Comparison of ENCODE assay signal across 14 cellular contexts in the genomic region with DNA sequence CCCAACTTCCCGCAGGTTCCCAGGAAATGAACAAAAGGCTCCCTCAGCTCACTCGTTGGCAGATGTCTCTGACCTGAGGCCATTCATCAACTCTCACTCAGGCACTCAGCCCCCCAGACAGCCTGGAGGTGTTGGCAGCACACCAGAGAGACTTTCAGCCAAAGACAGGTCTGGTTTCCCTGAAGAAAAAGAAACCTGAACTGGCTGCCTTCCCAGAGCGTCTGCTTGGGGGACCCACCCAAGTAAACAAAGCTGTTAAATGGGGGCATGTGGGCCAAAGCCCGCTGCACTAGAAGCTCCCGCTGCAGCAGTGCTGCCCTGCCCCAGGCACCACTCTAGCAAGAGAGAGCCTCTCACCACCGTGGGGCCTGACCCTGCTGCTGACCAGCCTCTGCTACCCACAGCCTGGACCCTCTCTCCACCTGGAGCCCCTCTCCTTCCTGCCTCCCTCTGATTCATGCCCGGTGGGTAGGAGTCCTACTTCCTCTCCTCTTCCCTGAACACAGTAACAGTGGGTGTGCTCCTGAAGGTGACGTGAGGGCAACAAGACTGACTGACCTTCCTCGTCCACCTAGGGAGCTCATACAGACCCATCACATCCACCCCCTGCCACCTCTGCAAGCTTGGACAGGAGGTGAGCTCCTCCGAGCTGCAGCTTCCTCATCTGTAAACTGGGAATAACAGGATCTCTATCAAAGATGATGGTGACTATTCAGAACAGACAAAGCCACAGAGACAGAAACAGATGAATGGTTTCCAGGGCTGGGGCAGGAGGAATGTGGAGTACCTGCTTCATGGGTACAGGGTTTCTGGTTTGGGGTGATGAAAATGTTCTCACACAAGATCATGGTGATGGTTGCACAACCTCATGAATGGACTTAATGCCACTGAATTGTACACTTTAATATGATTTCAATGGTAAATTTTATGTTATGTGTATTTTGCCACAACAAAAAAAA. TPM values are rescaled to one million over a fixed set of nuclear protein-coding genes. Genes with fewer than 3 reads are reported as not detected.
A peak's percentile ranks its signal among the peaks of the same experiment; 100 is the strongest.
DNase-seq lines count a peak whose midpoint lies in the region; ATAC-seq and FAIRE-seq lines count a peak whose summit lies in the region.
"Had no signal": no experiment of that assay in that cellular context is flagged by ENCODE, and none has a peak within 500 bp of the region (broad histone marks: within the 10 kb centered on the region; RNA-seq: fewer than 3 reads in every experiment).

No MANE protein-coding gene starts in this region.

- no peaks in the 10 kb centered on the region for H3K36me3 ChIP-seq in duodenal mucosa (ENCODE audit: control insufficient read depth in 1 of 2, insufficient read depth in 2 of 2, low read length in 2 of 2)
- H3K36me3 ChIP-seq in trophoblast cell (ENCODE audit: control insufficient read depth in 1 of 2, insufficient read depth in 2 of 2, low read length in 2 of 2) = no peaks in the 10 kb centered on the region

- peak overlapping the region; percentile 95 for H3K18ac ChIP-seq in trophoblast cell (ENCODE audit: low read length)

- H2BK5ac ChIP-seq in trophoblast cell (ENCODE audit: low read depth, low read length, poor library complexity) = peak overlapping the region; percentile 99

- H3K27me3 ChIP-seq in duodenal mucosa (ENCODE audit: control insufficient read depth in 1 of 2, insufficient read depth in 2 of 2, low read length in 2 of 2) (no peaks in the 10 kb centered on the region), trophoblast cell (ENCODE audit: insufficient read depth, low read length) (no peaks in the 10 kb centered on the region)

- no CpG with 5 or more reads among the region's 10 CpGs for WGBS in trophoblast cell (ENCODE audit: extremely low coverage, insufficient coverage, insufficient read length)

- peak overlapping the region; percentile 56 for H2AFZ ChIP-seq in trophoblast cell (ENCODE audit: insufficient read depth, low read length, poor library complexity)

- H3K4me3 ChIP-seq in duodenal mucosa (ENCODE audit: low read depth in 1 of 2, low read length in 2 of 2) (no peak overlapping the region), trophoblast cell (ENCODE audit: low read depth, low read length) (no peak overlapping the region)
- H3K4me3 ChIP-seq: psoas muscle had no signal

- H3K4me1 ChIP-seq in duodenal mucosa (ENCODE audit: control insufficient read depth in 1 of 2, insufficient read depth in 2 of 2, low read length in 2 of 2) (peaks cover 52 to 53% of the 10 kb centered on the region in 2 donors), trophoblast cell (ENCODE audit: control insufficient read depth in 1 of 2, insufficient read depth in 2 of 2, low read length in 2 of 2) (peaks cover 42 to 56% of the 10 kb centered on the region in 2 experiments)
- H3K4me1 ChIP-seq: psoas muscle had no signal

- no peak for ATAC-seq in HG02852 (IDR thresholded peaks at IDR 0.05; ENCODE audit: unreplicated experiment)

- peak overlapping the region; percentile 31 for H4K12ac ChIP-seq in trophoblast cell (ENCODE audit: low read depth, low read length)

- peak overlapping the region; percentile 80 for H3K4ac ChIP-seq in trophoblast cell (ENCODE audit: low read depth, low read length)

- FAIRE-seq in HTR-8/SVneo (lab: Jason Lieb, UNC) = no peak
- FAIRE-seq: endometrium had no signal

- H3K9me3 ChIP-seq in duodenal mucosa (ENCODE audit: control insufficient read depth in 1 of 2, low read length in 2 of 2) (no peaks in the 10 kb centered on the region), trophoblast cell (ENCODE audit: insufficient read depth, low read depth, low read length) (no peaks in the 10 kb centered on the region)
- H3K9me3 ChIP-seq: psoas muscle had no signal

- DNase-seq in HTR-8/SVneo (ENCODE audit: insufficient read length, low spot score) (peak; percentile 25), NCI-H345 (lab: John Stamatoyannopoulos, UW) (peak; percentile 74), trophoblast cell (no peak), NOMO-1 treated with DMSO at 0.1 percent for 48 hours (lab: John Stamatoyannopoulos, UW; ENCODE audit: unreplicated experiment) (no peak)
- no peak for DNase-seq in stimulated activated CD4-positive, alpha-beta T cell treated with anti-CD3 and anti-CD28 coated beads, Interleukin-2, amount 100 ng/mL, for 48 hours
- DNase-seq: activated CD4-positive, alpha-beta T cell treated with anti-CD3 and anti-CD28 coated beads for 48 hours; Kasumi-1; NCI-H774; psoas muscle; SW 1271 had no signal

- peak overlapping the region; percentile 99 for H4K91ac ChIP-seq in trophoblast cell (ENCODE audit: low read depth, low read length)

- H3K23ac ChIP-seq in trophoblast cell (ENCODE audit: low read length) = no peak overlapping the region

- H3K4me2 ChIP-seq in trophoblast cell (ENCODE audit: low read length) = peak overlapping the region; percentile 34

- peak overlapping the region; percentile 95 for H3K14ac ChIP-seq in trophoblast cell (ENCODE audit: low read length)

- H3K27ac ChIP-seq in duodenal mucosa (ENCODE audit: low read depth, low read length) (no peak overlapping the region), trophoblast cell (ENCODE audit: low read depth, low read length) (peak overlapping the region; percentile 98)
- H3K27ac ChIP-seq: psoas muscle had no signal

- peaks cover 17% of the 10 kb centered on the region for H3K79me2 ChIP-seq in trophoblast cell (ENCODE audit: control insufficient read depth, insufficient read depth, low read length, poor library complexity)

- H2AK5ac ChIP-seq in trophoblast cell (ENCODE audit: low read length) = peak overlapping the region; percentile 89

- H2BK120ac ChIP-seq in trophoblast cell (ENCODE audit: insufficient read depth, low read length, poor library complexity) = peak overlapping the region; percentile 73

- H3K79me1 ChIP-seq in trophoblast cell (ENCODE audit: low read length) = peaks cover 69% of the 10 kb centered on the region

- peak overlapping the region; percentile 85 for H4K8ac ChIP-seq in trophoblast cell (ENCODE audit: low read depth, low read length)

- peak overlapping the region; percentile 4 to 13 for H3K9ac ChIP-seq in duodenal mucosa (ENCODE audit: low read depth in 1 of 2, low read length in 2 of 2)
- no peak overlapping the region for H3K9ac ChIP-seq in trophoblast cell (ENCODE audit: low read length)

- H2BK12ac ChIP-seq in trophoblast cell (ENCODE audit: low read length) = peak overlapping the region; percentile 5

RNA-seq across cellular contexts. Expression of gene GABRP, which starts 31.0 kb away (rescaled TPM):
- polyA plus RNA-seq in trophoblast cell (2013) = 935 and 1,007 TPM in 2 replicates
- polyA plus RNA-seq: CD14-positive monocyte had no signal

Comparison
In these comparisons a context has a peak if more than half of its experiments do, and no peak if none do; other contexts are left out.
1. DNase-seq: peak in HTR-8/SVneo (single experiment) and NCI-H345 (single experiment); none in trophoblast cell (0 of 2), NOMO-1 treated with DMSO at 0.1 percent for 48 hours (single experiment) and stimulated activated CD4-positive, alpha-beta T cell treated with anti-CD3 and anti-CD28 coated beads, Interleukin-2, amount 100 ng/mL, for 48 hours (0 of 2).